Comparison of ENCODE assay signal across 10 cellular contexts in genomic region chr10:30747633-30748032, GRCh38.
A peak's percentile ranks its signal among the peaks of the same experiment; 100 is the strongest.
DNase-seq lines count a peak whose midpoint lies in the region; ATAC-seq, FAIRE-seq and TF ChIP-seq lines count a peak whose summit lies in the region.
"Had no signal": no experiment of that assay in that cellular context is flagged by ENCODE, and none has a peak within 500 bp of the region (broad histone marks: within the 10 kb centered on the region; RNA-seq: fewer than 3 reads in every experiment).

No MANE protein-coding gene starts in this region.

- no peak for ATAC-seq in HG02981 (IDR thresholded peaks at IDR 0.05; ENCODE audit: unreplicated experiment)

- no peaks in the 10 kb centered on the region for H3K9me3 ChIP-seq in astrocyte (ENCODE audit: insufficient read depth, low read depth, low read length)
- no peaks in the 10 kb centered on the region for H3K9me3 ChIP-seq in smooth muscle cell (replicated peaks; ENCODE audit: low read depth)

- peak overlapping the region; percentile 37 for H3K4me2 ChIP-seq in astrocyte (ENCODE audit: low read length)
- no peak overlapping the region for H3K4me2 ChIP-seq in smooth muscle cell

- H4K20me1 ChIP-seq in astrocyte (ENCODE audit: insufficient read depth, low read length) (no peaks in the 10 kb centered on the region), smooth muscle cell (ENCODE audit: low read depth) (no peaks in the 10 kb centered on the region)

- H3K4me1 ChIP-seq in astrocyte (ENCODE audit: insufficient read depth, low read length) (peaks cover 6% of the 10 kb centered on the region), smooth muscle cell (ENCODE audit: low read depth) (no peaks in the 10 kb centered on the region)

- TF ChIP-seq CTCF in astrocyte (IDR thresholded peaks at IDR 0.05; ENCODE audit: insufficient read depth, low read depth, low read length) (no peak), smooth muscle cell (IDR thresholded peaks at IDR 0.05; ENCODE audit: borderline replicate concordance, insufficient read depth, poor library complexity, severe bottlenecking) (no peak)

- no peak for FAIRE-seq in astrocyte (lab: Jason Lieb, UNC)
- FAIRE-seq: G401.6 had no signal

- no peaks in the 10 kb centered on the region for H3K9me3 Mint-ChIP-seq in astrocyte (ENCODE audit: unreplicated experiment)

- no peaks in the 10 kb centered on the region for H3K36me3 Mint-ChIP-seq in astrocyte (ENCODE audit: low read depth, unreplicated experiment)

- H3K36me3 ChIP-seq in astrocyte (ENCODE audit: insufficient read depth, low read length), result no peaks in the 10 kb centered on the region
- no peaks in the 10 kb centered on the region for H3K36me3 ChIP-seq in smooth muscle cell (ENCODE audit: low read depth)

- no peak overlapping the region for H2AFZ ChIP-seq in astrocyte (ENCODE audit: low read depth, low read length)
- H2AFZ ChIP-seq in smooth muscle cell (ENCODE audit: low read depth), result no peak overlapping the region

- H3K9ac ChIP-seq in astrocyte (ENCODE audit: low read length) (no peak overlapping the region), smooth muscle cell (ENCODE audit: low read depth) (no peak overlapping the region)

- DNase-seq in EL (peak; percentile 64), M059J (ENCODE audit: low read depth) (peak; percentile 71), astrocyte (ENCODE audit: low read depth) (peak; percentile 71), smooth muscle cell (lab: John Stamatoyannopoulos, UW; ENCODE audit: unreplicated experiment) (peak; percentile 12), DMS53 treated with DMSO at 0.1 percent for 48 hours (lab: John Stamatoyannopoulos, UW; ENCODE audit: unreplicated experiment) (no peak), Ammon's horn (ENCODE audit: low spot score) (no peak), Kasumi-1 (lab: John Stamatoyannopoulos, UW) (no peak)
- DNase-seq: NCI-H82 had no signal

- H3K79me2 ChIP-seq in astrocyte (ENCODE audit: insufficient read depth, low read length) (no peaks in the 10 kb centered on the region), smooth muscle cell (ENCODE audit: low read depth) (no peaks in the 10 kb centered on the region)

- no peak overlapping the region for H3K4me3 ChIP-seq in astrocyte (ENCODE audit: insufficient read depth, low read depth, low read length)
- H3K4me3 ChIP-seq in smooth muscle cell, result no peak overlapping the region

- H3K27me3 Mint-ChIP-seq in astrocyte (ENCODE audit: low read depth, unreplicated experiment), result peaks cover 13% of the 10 kb centered on the region

- H3K27ac Mint-ChIP-seq in astrocyte (ENCODE audit: unreplicated experiment), result no peak overlapping the region

- H3K27me3 ChIP-seq in astrocyte (ENCODE audit: insufficient read depth, low read length) (no peaks in the 10 kb centered on the region), smooth muscle cell (ENCODE audit: low read depth) (no peaks in the 10 kb centered on the region)

- WGBS in smooth muscle cell (ENCODE audit: low lambda C conversion rate), result 23% methylated on average over 9 of the region's 9 CpGs

- no peak overlapping the region for H3K27ac ChIP-seq in astrocyte (ENCODE audit: low read depth, low read length)
- H3K27ac ChIP-seq in smooth muscle cell (ENCODE audit: low read depth), result peak overlapping the region; percentile 55

- peaks cover 19% of the 10 kb centered on the region for H3F3A ChIP-seq in smooth muscle cell (ENCODE audit: low read depth)

- H3K4me1 Mint-ChIP-seq in astrocyte (ENCODE audit: low read depth, unreplicated experiment), result peaks cover 11% of the 10 kb centered on the region

- no peak overlapping the region for H3K4me3 Mint-ChIP-seq in astrocyte (ENCODE audit: unreplicated experiment)

Comparison
In these comparisons a context has a peak if more than half of its experiments do, and no peak if none do; other contexts are left out.
1. DNase-seq: peak in EL (single experiment), M059J (single experiment), astrocyte (single experiment) and smooth muscle cell (single experiment); none in DMS53 treated with DMSO at 0.1 percent for 48 hours (single experiment), Ammon's horn (single experiment) and Kasumi-1 (0 of 2).